ENCODE assay signal across 8 cellular contexts in the genomic region with DNA sequence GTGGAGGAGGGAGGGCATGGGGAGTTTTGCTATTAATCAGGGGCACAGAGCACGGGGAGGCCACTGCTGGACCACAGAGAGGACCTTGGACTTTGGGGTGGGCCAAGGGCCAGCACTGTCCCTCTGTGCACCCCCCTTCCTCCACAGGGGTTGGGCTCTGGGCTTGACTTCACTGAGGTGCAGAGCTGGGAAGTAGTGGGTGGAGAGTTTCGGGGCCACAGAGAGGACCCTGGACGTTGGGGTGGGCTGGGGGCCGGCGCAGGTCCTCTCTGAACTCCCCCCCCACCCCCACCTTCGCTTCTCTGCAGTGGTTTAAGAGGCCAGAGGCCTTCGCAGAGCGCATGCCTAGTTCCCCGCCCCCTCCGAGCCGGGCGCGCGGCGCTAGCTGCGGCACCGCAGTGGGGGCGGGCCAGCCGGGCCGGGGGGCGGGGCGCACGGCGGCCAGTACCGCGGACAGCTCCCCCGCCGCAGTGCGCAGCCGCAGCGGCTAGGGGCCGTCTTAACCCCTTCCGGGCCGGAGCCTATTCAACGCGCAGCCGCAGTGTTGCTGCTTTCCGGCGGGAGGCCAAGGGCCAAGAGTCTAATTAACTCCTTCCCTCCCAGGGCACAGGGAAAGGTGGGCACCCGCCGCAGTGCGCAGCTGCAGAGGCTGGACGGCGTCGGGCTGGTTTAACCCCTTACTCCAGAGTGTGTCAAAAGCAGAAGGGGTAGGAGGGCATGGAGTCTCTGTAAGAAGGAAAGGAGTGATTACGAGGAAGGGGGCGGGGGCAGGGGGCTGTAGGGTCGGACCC. TPM values are rescaled to one million over a fixed set of nuclear protein-coding genes. Genes with fewer than 3 reads are reported as not detected.
DNase-seq lines count a peak whose midpoint lies in the region; ATAC-seq, FAIRE-seq and TF ChIP-seq lines count a peak whose summit lies in the region.

No MANE protein-coding gene starts in this region.

- BruUV-seq in Caco-2 (replicated peaks; lab: Mats Ljungman, UMichigan) = no TSS peak
- no TSS peak for BruUV-seq in PC-3 (replicated peaks; lab: Mats Ljungman, UMichigan)

- H3K9me3 ChIP-seq in Caco-2 (no peaks in the 10 kb centered on the region), Karpas-422 (ENCODE audit: low read length) (no peaks in the 10 kb centered on the region), PC-3 (ENCODE audit: low read length) (no peaks in the 10 kb centered on the region), parathyroid adenoma (ENCODE audit: control insufficient read depth, low read length) (no peaks in the 10 kb centered on the region)

- intact Hi-C loops in Caco-2 (cut with micrococcal nuclease; ENCODE audit: unreplicated experiment) (no loop called here), PC-3 (cut with micrococcal nuclease) (no loop called here)

- H3K4me3 ChIP-seq in Caco-2 (ENCODE audit: low read depth, low read length) = peak overlapping the region; percentile 12
- peak overlapping the region; percentile 54 for H3K4me3 ChIP-seq in Karpas-422 (ENCODE audit: low read length)
- H3K4me3 ChIP-seq in PC-3 (ENCODE audit: low read length) = no peak overlapping the region; the same call in 1 of the 2 replicates
- H3K4me3 ChIP-seq in parathyroid adenoma (ENCODE audit: low read depth, low read length) = peak overlapping the region; percentile 55

- peaks cover 29% of the 10 kb centered on the region for H3K4me1 ChIP-seq in Caco-2
- H3K4me1 ChIP-seq in Karpas-422 (ENCODE audit: low read length) = peaks cover 45% of the 10 kb centered on the region
- H3K4me1 ChIP-seq in PC-3 (ENCODE audit: insufficient read depth, low read length) = peaks cover 12% of the 10 kb centered on the region; the same call in 1 of the 2 replicates
- H3K4me1 ChIP-seq in parathyroid adenoma = peaks cover 13% of the 10 kb centered on the region

- peaks cover 31% of the 10 kb centered on the region for H3K4me1 Mint-ChIP-seq in Caco-2 (ENCODE audit: low read depth, unreplicated experiment)

- H3K9me3 Mint-ChIP-seq in Caco-2 (ENCODE audit: unreplicated experiment) = peaks cover 15% of the 10 kb centered on the region

- peak; percentile 89 to 94 for DNase-seq in Caco-2
- peak; percentile 97 for DNase-seq in Karpas-422
- DNase-seq in PC-3 = peak; percentile 87
- DNase-seq in activated T-helper 1 cell treated with Interleukin-2 at 50 U/mL for 16 hours (ENCODE audit: low read depth) = peak; percentile 53
- peak; percentile 97 to 98 for DNase-seq in frontal cortex (ENCODE audit: low spot score in 2 of 2)

- no peak overlapping the region for H2AFZ ChIP-seq in Karpas-422 (ENCODE audit: low read length)
- H2AFZ ChIP-seq in PC-3 (ENCODE audit: low read length) = no peak overlapping the region
- peak overlapping the region; percentile 33 for H2AFZ ChIP-seq in parathyroid adenoma

- CTCF ChIA-PET in Caco-2 (lab: Charles Lee) (interaction anchor here (0.7 to 1.0 kb wide), 5 partner anchors 10 to 328 kb away, joined by 5 to 7 read pairs (median 6); no protein-coding TSS in a partner anchor), PC-3 (lab: Charles Lee) (interaction anchor here (0.5 kb wide), 1 partner anchor 24 kb away, joined by 3 read pairs; no protein-coding TSS in a partner anchor)

- H3K27me3 Mint-ChIP-seq in Caco-2 (ENCODE audit: insufficient read depth, unreplicated experiment) = peaks cover 10% of the 10 kb centered on the region

- peaks cover 41% of the 10 kb centered on the region for H4K20me1 ChIP-seq in Karpas-422 (ENCODE audit: insufficient read depth, low read depth, low read length)
- peaks cover 13% of the 10 kb centered on the region; the same call in 1 of the 2 replicates for H4K20me1 ChIP-seq in PC-3 (ENCODE audit: low read length)

- no peak for FAIRE-seq in frontal cortex (lab: Jason Lieb, UNC)

- no peaks in the 10 kb centered on the region for H3K27me3 ChIP-seq in Caco-2 (replicated peaks; ENCODE audit: control insufficient read depth, insufficient read depth, low read length)
- no peaks in the 10 kb centered on the region for H3K27me3 ChIP-seq in Karpas-422 (ENCODE audit: low read length)
- H3K27me3 ChIP-seq in PC-3 (ENCODE audit: low read length) = no peaks in the 10 kb centered on the region
- H3K27me3 ChIP-seq in parathyroid adenoma (ENCODE audit: control insufficient read depth, insufficient read depth, low read length) = no peaks in the 10 kb centered on the region

- ATAC-seq in PC-3 = peak; percentile 3; the same call in 1 of the 2 replicates
- ATAC-seq in HG02870 (IDR thresholded peaks at IDR 0.05; ENCODE audit: unreplicated experiment) = no peak
- ATAC-seq in GM18502 (IDR thresholded peaks at IDR 0.05; ENCODE audit: poor library complexity, unreplicated experiment) = no peak

- H3K9ac ChIP-seq in Karpas-422 (ENCODE audit: low read length) = peak overlapping the region; percentile 44
- no peak overlapping the region for H3K9ac ChIP-seq in PC-3 (ENCODE audit: low read length)
- H3K9ac ChIP-seq in parathyroid adenoma = peak overlapping the region; percentile 34

- H3K36me3 ChIP-seq in Caco-2 (ENCODE audit: control insufficient read depth, insufficient read depth, low read length) (no peaks in the 10 kb centered on the region), Karpas-422 (ENCODE audit: insufficient read depth, low read length) (no peaks in the 10 kb centered on the region), PC-3 (ENCODE audit: low read depth, low read length) (no peaks in the 10 kb centered on the region), parathyroid adenoma (ENCODE audit: control insufficient read depth, insufficient read depth, low read length) (no peaks in the 10 kb centered on the region)

- TF ChIP-seq CTCF in Caco-2 (IDR thresholded peaks at IDR 0.05; ENCODE audit: insufficient read depth in 1 of 2, low read depth in 1 of 2, low read length in 1 of 2, severe bottlenecking in 1 of 2, unreplicated experiment in 1 of 2) (no peak), PC-3 (conservative IDR thresholded peaks at IDR 0.05; ENCODE audit: low read depth, low read length) (no peak), parathyroid adenoma (IDR thresholded peaks at IDR 0.05) (no peak)

- H3K4me2 ChIP-seq in Karpas-422 (ENCODE audit: low read depth, low read length, poor library complexity, severe bottlenecking) (peak overlapping the region; percentile 70), PC-3 (ENCODE audit: low read length) (peak overlapping the region; percentile 57), parathyroid adenoma (ENCODE audit: low read length) (peak overlapping the region; percentile 77)

- no peaks in the 10 kb centered on the region for H3F3A ChIP-seq in PC-3 (ENCODE audit: low read length, unreplicated experiment)

- H3K79me2 ChIP-seq in Karpas-422 (ENCODE audit: low read length) (no peaks in the 10 kb centered on the region; the same call in 1 of the 2 replicates), PC-3 (ENCODE audit: low read length) (no peaks in the 10 kb centered on the region), parathyroid adenoma (peaks cover 4% of the 10 kb centered on the region)

- no peak overlapping the region for H3K27ac ChIP-seq in Karpas-422 (ENCODE audit: low read length)
- no peak overlapping the region for H3K27ac ChIP-seq in PC-3 (ENCODE audit: low read length)
- no peak overlapping the region for H3K27ac ChIP-seq in parathyroid adenoma

- peaks cover 60% of the 10 kb centered on the region for H3K36me3 Mint-ChIP-seq in Caco-2 (ENCODE audit: insufficient read depth, unreplicated experiment)

- no peaks in the 10 kb centered on the region for H3K9me2 ChIP-seq in Karpas-422 (replicated peaks; ENCODE audit: insufficient read depth, low read length)
- no peaks in the 10 kb centered on the region for H3K9me2 ChIP-seq in PC-3 (replicated peaks; ENCODE audit: low read length)

- peak overlapping the region; percentile 50 for H3K4me3 Mint-ChIP-seq in Caco-2 (ENCODE audit: unreplicated experiment)

- no peak overlapping the region for H3K27ac Mint-ChIP-seq in Caco-2 (ENCODE audit: unreplicated experiment)

- POLR2A ChIA-PET in Caco-2 (lab: Charles Lee) (no interaction called here), PC-3 (lab: Charles Lee; ENCODE audit: unreplicated experiment) (no interaction called here)

RNA-seq across cellular contexts. Expression of gene KCNC3, which starts 3.7 kb away (rescaled TPM):
- total RNA-seq in Caco-2 (2022) (20.6 and 24.6 TPM in 2 replicates), PC-3 (2014; rRNA removed) (3.1 and 3.6 TPM in 2 replicates), frontal cortex (1.2 TPM)
- total RNA-seq in Karpas-422 (2014; rRNA removed; shearing (Covaris generic); ENCODE audit: low replicate concordance) = 10.8 and 18.1 TPM in 2 replicates

RNA-seq across cellular contexts. Expression of gene NAPSA, which starts 39.9 kb away (rescaled TPM):
- total RNA-seq in Caco-2 (2022) = 1.2 and 1.6 TPM in 2 replicates
- total RNA-seq in Karpas-422 (2014; rRNA removed; shearing (Covaris generic); ENCODE audit: low replicate concordance) = 0.11 and 2.3 TPM in 2 replicates
- total RNA-seq in PC-3 (2014; rRNA removed) = 1.2 and 3.0 TPM in 2 replicates
- total RNA-seq in frontal cortex = not detected

RNA-seq across cellular contexts. Expression of gene NR1H2, which starts 50.8 kb away (rescaled TPM):
- total RNA-seq in Caco-2 (2022) (38.3 and 40.3 TPM in 2 replicates), PC-3 (2014; rRNA removed) (130 and 152 TPM in 2 replicates), frontal cortex (15.1 TPM)
- 68.2 and 120 TPM in 2 replicates for total RNA-seq in Karpas-422 (2014; rRNA removed; shearing (Covaris generic); ENCODE audit: low replicate concordance)

RNA-seq across cellular contexts. Expression of gene POLD1, which starts 58.6 kb away (rescaled TPM):
- total RNA-seq in Caco-2 (2022) = 128 TPM in 2 replicates
- total RNA-seq in Karpas-422 (2014; rRNA removed; shearing (Covaris generic); ENCODE audit: low replicate concordance) = 53.4 and 98.8 TPM in 2 replicates
- 165 and 210 TPM in 2 replicates for total RNA-seq in PC-3 (2014; rRNA removed)
- total RNA-seq in frontal cortex = 12.6 TPM
